ENCODE assay signal across 1 cellular context in the genomic region with DNA sequence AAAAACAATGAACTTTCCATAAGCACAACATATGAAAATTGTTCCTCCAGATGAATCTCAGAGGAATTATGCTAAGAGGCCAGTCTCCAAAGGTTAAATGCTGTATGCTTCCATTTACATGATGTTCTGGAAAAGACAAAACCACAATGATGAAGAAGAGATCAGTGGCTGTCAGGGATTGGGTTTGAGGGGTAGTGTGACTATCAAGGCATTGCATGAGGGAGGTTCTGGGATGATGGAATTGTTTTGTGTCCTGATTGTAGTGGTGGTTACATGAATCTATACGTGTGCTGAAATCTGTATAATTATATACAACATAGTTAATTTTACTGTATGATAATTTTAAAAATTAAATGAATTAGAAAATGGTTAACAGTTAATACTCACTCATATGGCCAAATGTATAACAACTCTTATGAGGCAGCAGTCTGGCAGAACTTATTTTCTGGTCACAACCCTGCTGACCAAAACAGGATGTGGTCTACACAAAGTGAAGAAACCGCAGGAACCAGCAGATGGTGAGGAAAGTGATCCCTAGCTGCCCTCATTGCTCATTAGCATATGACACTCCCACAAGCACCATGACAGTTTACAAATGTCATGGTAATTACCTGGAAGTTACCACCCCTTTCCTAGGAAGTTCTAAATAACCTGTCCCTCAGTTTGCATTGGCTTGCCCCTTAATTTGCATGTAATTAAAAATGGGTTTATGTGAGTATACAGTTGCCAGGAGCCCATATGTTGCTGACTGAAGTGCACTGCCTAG.
A peak's percentile ranks its signal among the peaks of the same experiment; 100 is the strongest.
TF ChIP-seq lines count a peak whose summit lies in the region.

No MANE protein-coding gene starts in this region.

TF ChIP-seq in K562, 482 proteins besides CTCF, POLR2A, EP300 and RAD21 (continued from another document):
- TF ChIP-seq ARID4B (CRISPR knock-in tag; IDR thresholded peaks at IDR 0.05) (no peak), FOXK2 (conservative IDR thresholded peaks at IDR 0.05 in 1 of 2, IDR thresholded peaks at IDR 0.05 in 1 of 2; ENCODE audit: low read depth in 2 of 2) (peak; percentile 39 to 43; a peak in 1 of 4 replicates), HLTF (IDR thresholded peaks at IDR 0.05) (no peak), ZNF143 (CRISPR knock-in tag; IDR thresholded peaks at IDR 0.05) (no peak), TFAP4 (CRISPR knock-in tag; IDR thresholded peaks at IDR 0.05; ENCODE audit: borderline replicate concordance) (peak; percentile 20; the same call in 1 of the 2 replicates), NFIC (IDR thresholded peaks at IDR 0.05) (peak; percentile 2; the same call in 1 of the 2 replicates), MYC (IDR thresholded peaks at IDR 0.05; ENCODE audit: low read depth, low read length) (0 out of 2 replicates have a peak, but pooled peaks have one; percentile 34), MYC (CRISPR knock-in tag; IDR thresholded peaks at IDR 0.05; ENCODE audit: borderline replicate concordance, low read depth) (no peak), RNF2 (IDR thresholded peaks at IDR 0.05) (0 out of 2 replicates have a peak, but pooled peaks have one; percentile 61), ETV6 (IDR thresholded peaks at IDR 0.05; ENCODE audit: borderline replicate concordance in 1 of 2, low read depth in 2 of 2, low read length in 1 of 2) (0 out of 4 replicates have a peak, but pooled peaks of 1 of the 2 experiments have one; percentile 30), ETV6 (CRISPR knock-in tag; IDR thresholded peaks at IDR 0.05; ENCODE audit: borderline replicate concordance) (no peak), ZBTB40 (IDR thresholded peaks at IDR 0.05) (peak; percentile 61; the same call in 1 of the 2 replicates), ZBTB40 (CRISPR knock-in tag; IDR thresholded peaks at IDR 0.05) (no peak), SRSF9 (IDR thresholded peaks at IDR 0.05; ENCODE audit: borderline replicate concordance, low read depth, low read length) (no peak), ZNF280B (CRISPR knock-in tag; IDR thresholded peaks at IDR 0.05) (no peak), RCOR1 (IDR thresholded peaks at IDR 0.05; ENCODE audit: borderline replicate concordance in 1 of 2, low read depth in 2 of 2, low read length in 2 of 2) (0 out of 4 replicates have a peak, but pooled peaks of 1 of the 2 experiments have one; percentile 21), ZNF140 (CRISPR knock-in tag; IDR thresholded peaks at IDR 0.05) (no peak), ZBTB1 (CRISPR knock-in tag; IDR thresholded peaks at IDR 0.05; ENCODE audit: borderline replicate concordance, low read depth) (peak; percentile 99), MTA2 (IDR thresholded peaks at IDR 0.05; ENCODE audit: low read depth) (no peak), ELF1 (tag; IDR thresholded peaks at IDR 0.05) (no peak), CREB1 (IDR thresholded peaks at IDR 0.05) (no peak), CREB1 (CRISPR knock-in tag; IDR thresholded peaks at IDR 0.05) (no peak), ATF7 (IDR thresholded peaks at IDR 0.05) (peak; percentile 60), CEBPB (tag; IDR thresholded peaks at IDR 0.05) (peak; percentile 66), IRF9 (tag; IDR thresholded peaks at IDR 0.05) (no peak), ZNF347 (CRISPR knock-in tag; IDR thresholded peaks at IDR 0.05; ENCODE audit: low read depth) (no peak), FOSL1 (tag; conservative IDR thresholded peaks at IDR 0.05) (peak; percentile 40; the same call in 1 of the 2 replicates), MEIS2 (IDR thresholded peaks at IDR 0.05; ENCODE audit: partially characterized antibody) (peak; percentile 98), RFX1 (IDR thresholded peaks at IDR 0.05) (peak; percentile 52), THRAP3 (IDR thresholded peaks at IDR 0.05; ENCODE audit: borderline replicate concordance) (no peak)
- TF ChIP-seq, protein P1, sequence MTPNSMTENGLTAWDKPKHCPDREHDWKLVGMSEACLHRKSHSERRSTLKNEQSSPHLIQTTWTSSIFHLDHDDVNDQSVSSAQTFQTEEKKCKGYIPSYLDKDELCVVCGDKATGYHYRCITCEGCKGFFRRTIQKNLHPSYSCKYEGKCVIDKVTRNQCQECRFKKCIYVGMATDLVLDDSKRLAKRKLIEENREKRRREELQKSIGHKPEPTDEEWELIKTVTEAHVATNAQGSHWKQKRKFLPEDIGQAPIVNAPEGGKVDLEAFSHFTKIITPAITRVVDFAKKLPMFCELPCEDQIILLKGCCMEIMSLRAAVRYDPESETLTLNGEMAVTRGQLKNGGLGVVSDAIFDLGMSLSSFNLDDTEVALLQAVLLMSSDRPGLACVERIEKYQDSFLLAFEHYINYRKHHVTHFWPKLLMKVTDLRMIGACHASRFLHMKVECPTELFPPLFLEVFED (CRISPR knock-in tag; conservative IDR thresholded peaks at IDR 0.05), result no peak
- TF ChIP-seq, protein P2, sequence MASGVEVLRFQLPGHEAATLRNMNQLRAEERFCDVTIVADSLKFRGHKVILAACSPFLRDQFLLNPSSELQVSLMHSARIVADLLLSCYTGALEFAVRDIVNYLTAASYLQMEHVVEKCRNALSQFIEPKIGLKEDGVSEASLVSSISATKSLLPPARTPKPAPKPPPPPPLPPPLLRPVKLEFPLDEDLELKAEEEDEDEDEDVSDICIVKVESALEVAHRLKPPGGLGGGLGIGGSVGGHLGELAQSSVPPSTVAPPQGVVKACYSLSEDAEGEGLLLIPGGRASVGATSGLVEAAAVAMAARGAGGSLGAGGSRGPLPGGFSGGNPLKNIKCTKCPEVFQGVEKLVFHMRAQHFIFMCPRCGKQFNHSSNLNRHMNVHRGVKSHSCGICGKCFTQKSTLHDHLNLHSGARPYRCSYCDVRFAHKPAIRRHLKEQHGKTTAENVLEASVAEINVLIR (CRISPR knock-in tag; IDR thresholded peaks at IDR 0.05), result no peak
